In the genomic region with DNA sequence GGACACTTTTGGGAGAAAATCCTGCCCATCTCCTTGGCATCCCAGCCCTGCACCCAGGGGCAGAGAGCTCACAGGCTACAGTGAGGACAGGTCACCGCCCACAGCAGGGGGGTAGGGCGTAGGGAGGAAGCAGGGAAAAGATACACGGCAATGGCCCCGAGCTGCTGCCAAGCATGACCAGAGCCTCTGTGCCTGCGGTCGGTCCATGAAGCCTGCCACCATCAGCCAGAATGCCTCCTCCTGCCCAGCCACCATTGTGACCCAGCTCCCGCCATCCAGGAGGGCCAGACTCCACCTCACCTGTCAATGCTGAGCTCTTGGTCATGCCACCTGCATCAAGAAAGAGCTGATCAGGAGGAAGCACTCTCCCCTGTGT, we compare ENCODE assay signal across 13 cellular contexts.
DNase-seq lines count a peak whose midpoint lies in the region; ATAC-seq and TF ChIP-seq lines count a peak whose summit lies in the region.
"Had no signal": no experiment of that assay in that cellular context is flagged by ENCODE, and none has a peak within 500 bp of the region (broad histone marks: within the 10 kb centered on the region; RNA-seq: fewer than 3 reads in every experiment).

No MANE protein-coding gene starts in this region.

- ATAC-seq in left cardiac atrium (no peak), heart left ventricle (no peak), right cardiac atrium (peak; percentile 36 to 40), HG03045 (IDR thresholded peaks at IDR 0.05; ENCODE audit: unreplicated experiment) (no peak), GM19397 (IDR thresholded peaks at IDR 0.05; ENCODE audit: unreplicated experiment) (no peak)
- ATAC-seq: HepG2 had no signal

- TF ChIP-seq EP300 in Ishikawa (IDR thresholded peaks at IDR 0.05; ENCODE audit: borderline replicate concordance) (no peak), suprapubic skin (IDR thresholded peaks at IDR 0.05) (no peak)

- H3K36me3 ChIP-seq in heart left ventricle (no peaks in the 10 kb centered on the region), suprapubic skin (no peaks in the 10 kb centered on the region)

- TF ChIP-seq RAD21 in Ishikawa (IDR thresholded peaks at IDR 0.05; ENCODE audit: low read depth) = no peak

- H3K4me1 ChIP-seq in heart left ventricle = peaks cover 0 to 3% (median 0%) of the 10 kb centered on the region in 12 donors
- peaks cover 2% of the 10 kb centered on the region for H3K4me1 ChIP-seq in right cardiac atrium (ENCODE audit: control insufficient read depth, insufficient read depth, low read length)
- no peaks in the 10 kb centered on the region for H3K4me1 ChIP-seq in suprapubic skin
- H3K4me1 ChIP-seq: Caco-2 had no signal

- H3K9me3 ChIP-seq in heart left ventricle (no peaks in the 10 kb centered on the region), right cardiac atrium (ENCODE audit: control insufficient read depth, low read length) (no peaks in the 10 kb centered on the region), suprapubic skin (no peaks in the 10 kb centered on the region)
- H3K9me3 ChIP-seq: Caco-2 had no signal

- no peak overlapping the region for H3K27ac ChIP-seq in heart left ventricle
- H3K27ac ChIP-seq in right cardiac atrium (ENCODE audit: low read length) = no peak overlapping the region
- H3K27ac ChIP-seq in suprapubic skin = no peak overlapping the region
- H3K27ac ChIP-seq: C4-2B, GM23248 had no signal

- WGBS in heart left ventricle, 4 donors = 66 to 90% (median 77%) methylated on average over 6 to 7 of the region's 7 CpGs
- 69% methylated on average over 7 of the region's 7 CpGs for WGBS in right cardiac atrium
- 67% methylated on average over 7 of the region's 7 CpGs for WGBS in suprapubic skin

- DNase-seq in left cardiac atrium = peak; percentile 35
- DNase-seq in heart left ventricle = no peak
- DNase-seq in right cardiac atrium = peak; percentile 48 to 76 (median 60)
- DNase-seq in suprapubic skin (ENCODE audit: low spot score in 2 of 2) = no peak
- DNase-seq: Caco-2; CD4-positive, alpha-beta T cell; GM23248; HCEC 1CT had no signal

- no peak for TF ChIP-seq POLR2A in heart left ventricle (IDR thresholded peaks at IDR 0.05)
- no peak for TF ChIP-seq POLR2A in suprapubic skin (IDR thresholded peaks at IDR 0.05)

- H3K27me3 ChIP-seq in heart left ventricle (peaks cover 0 to 3% (median 0%) of the 10 kb centered on the region in 9 donors), right cardiac atrium (ENCODE audit: control insufficient read depth, insufficient read depth) (no peaks in the 10 kb centered on the region), suprapubic skin (no peaks in the 10 kb centered on the region)

- H3K4me3 ChIP-seq in heart left ventricle (no peak overlapping the region), right cardiac atrium (ENCODE audit: low read length) (no peak overlapping the region), suprapubic skin (no peak overlapping the region)
- H3K4me3 ChIP-seq: GM23248 had no signal

- no peak for TF ChIP-seq CTCF in heart left ventricle (IDR thresholded peaks at IDR 0.05)
- TF ChIP-seq CTCF in suprapubic skin (IDR thresholded peaks at IDR 0.05) = no peak

- intact Hi-C loops in left cardiac atrium (cut with DNase I) (no loop called here), heart left ventricle (cut with DNase I) (no loop called here), right cardiac atrium (cut with DNase I) (no loop called here)

TF ChIP-seq in Ishikawa, 13 proteins besides CTCF, POLR2A, EP300 and RAD21:
- TF ChIP-seq CEBPB (IDR thresholded peaks at IDR 0.05) (no peak), NFIC (IDR thresholded peaks at IDR 0.05) (0 out of 2 replicates have a peak, but pooled peaks have one; percentile 24), ZBTB7A (IDR thresholded peaks at IDR 0.05; ENCODE audit: low read depth) (no peak)
- TF ChIP-seq, protein P1, sequence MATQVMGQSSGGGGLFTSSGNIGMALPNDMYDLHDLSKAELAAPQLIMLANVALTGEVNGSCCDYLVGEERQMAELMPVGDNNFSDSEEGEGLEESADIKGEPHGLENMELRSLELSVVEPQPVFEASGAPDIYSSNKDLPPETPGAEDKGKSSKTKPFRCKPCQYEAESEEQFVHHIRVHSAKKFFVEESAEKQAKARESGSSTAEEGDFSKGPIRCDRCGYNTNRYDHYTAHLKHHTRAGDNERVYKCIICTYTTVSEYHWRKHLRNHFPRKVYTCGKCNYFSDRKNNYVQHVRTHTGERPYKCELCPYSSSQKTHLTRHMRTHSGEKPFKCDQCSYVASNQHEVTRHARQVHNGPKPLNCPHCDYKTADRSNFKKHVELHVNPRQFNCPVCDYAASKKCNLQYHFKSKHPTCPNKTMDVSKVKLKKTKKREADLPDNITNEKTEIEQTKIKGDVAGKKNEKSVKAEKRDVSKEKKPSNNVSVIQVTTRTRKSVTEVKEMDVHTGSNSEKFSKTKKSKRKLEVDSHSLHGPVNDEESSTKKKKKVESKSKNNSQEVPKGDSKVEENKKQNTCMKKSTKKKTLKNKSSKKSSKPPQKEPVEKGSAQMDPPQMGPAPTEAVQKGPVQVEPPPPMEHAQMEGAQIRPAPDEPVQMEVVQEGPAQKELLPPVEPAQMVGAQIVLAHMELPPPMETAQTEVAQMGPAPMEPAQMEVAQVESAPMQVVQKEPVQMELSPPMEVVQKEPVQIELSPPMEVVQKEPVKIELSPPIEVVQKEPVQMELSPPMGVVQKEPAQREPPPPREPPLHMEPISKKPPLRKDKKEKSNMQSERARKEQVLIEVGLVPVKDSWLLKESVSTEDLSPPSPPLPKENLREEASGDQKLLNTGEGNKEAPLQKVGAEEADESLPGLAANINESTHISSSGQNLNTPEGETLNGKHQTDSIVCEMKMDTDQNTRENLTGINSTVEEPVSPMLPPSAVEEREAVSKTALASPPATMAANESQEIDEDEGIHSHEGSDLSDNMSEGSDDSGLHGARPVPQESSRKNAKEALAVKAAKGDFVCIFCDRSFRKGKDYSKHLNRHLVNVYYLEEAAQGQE (IDR thresholded peaks at IDR 0.05; ENCODE audit: low read depth) = no peak

Comparison
In these comparisons a context has a peak if more than half of its experiments do, and no peak if none do; other contexts are left out.
1. ATAC-seq: peak in right cardiac atrium (2 of 2); none in left cardiac atrium (0 of 2), heart left ventricle (0 of 4), HG03045 (single experiment) and GM19397 (single experiment).
2. DNase-seq: peak in left cardiac atrium (single experiment) and right cardiac atrium (3 of 3); none in heart left ventricle (0 of 5) and suprapubic skin (0 of 2).